1 cellular context compared by ENCODE assay signal in genomic region chrX:68387786-68388185, GRCh38.
TF ChIP-seq lines count a peak whose summit lies in the region.

No MANE protein-coding gene starts in this region.

TF ChIP-seq in SK-N-SH treated with all-trans-retinoic acid at 6 μM for 48 hours, 23 proteins besides CTCF, POLR2A, EP300 and RAD21 (continued from another document):
- TF ChIP-seq CREB5 (CRISPR knock-in tag; IDR thresholded peaks at IDR 0.05; ENCODE audit: low read depth) (no peak), CSDC2 (CRISPR knock-in tag; IDR thresholded peaks at IDR 0.05) (no peak), ZNF70 (CRISPR knock-in tag; IDR thresholded peaks at IDR 0.05) (no peak), TOX (CRISPR knock-in tag; IDR thresholded peaks at IDR 0.05; ENCODE audit: borderline replicate concordance) (no peak)
